In genomic region chr2:37389984-37390765, GRCh38 we compare ENCODE assay signal across 8 cellular contexts. TPM values are rescaled to one million over a fixed set of nuclear protein-coding genes. Genes with fewer than 3 reads are reported as not detected.
A peak's percentile ranks its signal among the peaks of the same experiment; 100 is the strongest.
DNase-seq lines count a peak whose midpoint lies in the region; ATAC-seq and TF ChIP-seq lines count a peak whose summit lies in the region.

No MANE protein-coding gene starts in this region.

- H3K27ac ChIP-seq in OCI-LY3 (ENCODE audit: low read length): peak overlapping the region; percentile 84

- H3K4me1 ChIP-seq in OCI-LY3 (ENCODE audit: low read length): peaks cover 57% of the 10 kb centered on the region

- peak overlapping the region; percentile 4 for H3K27ac Mint-ChIP-seq in activated T-cell treated with anti-CD3 and anti-CD28 coated beads, Interleukin-2, amount 50 U/mL, for 72 hours

- no peak overlapping the region for H2AFZ ChIP-seq in OCI-LY3 (ENCODE audit: low read depth, low read length)

- no peaks in the 10 kb centered on the region for H3K9me3 ChIP-seq in OCI-LY3 (ENCODE audit: insufficient read depth, low read length)

- H4K20me1 ChIP-seq in OCI-LY3 (ENCODE audit: insufficient read depth, low read length): no peaks in the 10 kb centered on the region

- H3K36me3 Mint-ChIP-seq in activated T-cell treated with anti-CD3 and anti-CD28 coated beads, Interleukin-2, amount 50 U/mL, for 72 hours (ENCODE audit: insufficient read depth in 2 of 2): peaks cover 0 to 5% of the 10 kb centered on the region in 2 donors

- no peak overlapping the region for H3K4me3 ChIP-seq in AG10803 (ENCODE audit: low read length)
- H3K4me3 ChIP-seq in OCI-LY3 (ENCODE audit: low read length): peak overlapping the region; percentile 56

- peaks cover 0 to 6% of the 10 kb centered on the region in 2 donors for H3K9me3 Mint-ChIP-seq in activated T-cell treated with anti-CD3 and anti-CD28 coated beads, Interleukin-2, amount 50 U/mL, for 72 hours

- H3K4me3 Mint-ChIP-seq in activated T-cell treated with anti-CD3 and anti-CD28 coated beads, Interleukin-2, amount 50 U/mL, for 72 hours: peak overlapping the region; percentile 18 to 51

- no peaks in the 10 kb centered on the region for H3K36me3 ChIP-seq in OCI-LY3 (replicated peaks; ENCODE audit: low read depth, low read length)

- no peaks in the 10 kb centered on the region for H3K27me3 Mint-ChIP-seq in activated T-cell treated with anti-CD3 and anti-CD28 coated beads, Interleukin-2, amount 50 U/mL, for 72 hours (ENCODE audit: low read depth)

- peaks cover 21% of the 10 kb centered on the region for H3K27me3 ChIP-seq in OCI-LY3 (ENCODE audit: low read depth, low read length)

- peak overlapping the region; percentile 52; the same call in 1 of the 2 replicates for H3K9ac ChIP-seq in OCI-LY3 (ENCODE audit: low read length)

- H3K4me2 ChIP-seq in OCI-LY3 (ENCODE audit: low read length): peak overlapping the region; percentile 72

- H3K79me2 ChIP-seq in OCI-LY3 (ENCODE audit: low read length): no peaks in the 10 kb centered on the region

- TF ChIP-seq CTCF in AG10803 (conservative IDR thresholded peaks at IDR 0.05; ENCODE audit: low read length) (no peak), OCI-LY3 (IDR thresholded peaks at IDR 0.05; ENCODE audit: low read depth, low read length) (no peak; the same call in 1 of the 2 replicates)

- H3K4me1 Mint-ChIP-seq in activated T-cell treated with anti-CD3 and anti-CD28 coated beads, Interleukin-2, amount 50 U/mL, for 72 hours (ENCODE audit: low read depth): no peaks in the 10 kb centered on the region

- intact Hi-C loops in left cardiac atrium (cut with DNase I): loop anchor here (5.0 to 10.0 kb wide), 2 partner anchors 487 to 885 kb away; no protein-coding TSS in a partner anchor

- DNase-seq in AG10803 (ENCODE audit: low read depth): peak; percentile 66
- peak; percentile 72 to 75 for DNase-seq in activated T-cell treated with anti-CD3 and anti-CD28 coated beads, Interleukin-2, amount 50 U/mL, for 72 hours
- DNase-seq in left cardiac atrium: no peak
- DNase-seq in stimulated activated CD4-positive, alpha-beta T cell treated with anti-CD3 and anti-CD28 coated beads, Interleukin-1b, Interleukin-23, amount 100 ng/mL, for 4 hours (ENCODE audit: low read depth in 2 of 2): peak; percentile 24 to 54
- no peak for DNase-seq in NCI-H2081 treated with DMSO at 0.1 percent for 48 hours (lab: John Stamatoyannopoulos, UW)

- peak; percentile 96 for ATAC-seq in GM18873 (IDR thresholded peaks at IDR 0.05; ENCODE audit: low FRiP score, unreplicated experiment)
- ATAC-seq in HG03095 (IDR thresholded peaks at IDR 0.05; ENCODE audit: unreplicated experiment): peak; percentile 94
- ATAC-seq in activated T-cell treated with anti-CD3 and anti-CD28 coated beads, Interleukin-2, amount 50 U/mL, for 72 hours (replicated peaks in 1 of 2): peak; percentile 93 to 94
- ATAC-seq in left cardiac atrium: peak; percentile 69 to 83

RNA-seq across cellular contexts. Expression of gene QPCT, which starts 45.7 kb away (rescaled TPM):
- under 1 TPM; 0.35 to 0.70 TPM for total RNA-seq in activated T-cell treated with anti-CD3 and anti-CD28 coated beads, Interleukin-2, amount 50 U/mL, for 72 hours
- total RNA-seq in left cardiac atrium: 1 to 10 TPM; 1.4 to 2.5 TPM

Comparison
In these comparisons a context has a peak if more than half of its experiments do, and no peak if none do; other contexts are left out.
1. DNase-seq: peak in AG10803 (single experiment), activated T-cell treated with anti-CD3 and anti-CD28 coated beads, Interleukin-2, amount 50 U/mL, for 72 hours (2 of 2) and stimulated activated CD4-positive, alpha-beta T cell treated with anti-CD3 and anti-CD28 coated beads, Interleukin-1b, Interleukin-23, amount 100 ng/mL, for 4 hours (2 of 2); none in left cardiac atrium (single experiment) and NCI-H2081 treated with DMSO at 0.1 percent for 48 hours (single experiment).
2. Peak in every context shown above with its lines, with median percentiles within 50 percentile points of each other: ATAC-seq.